19 cellular contexts compared by ENCODE assay signal in the genomic region with DNA sequence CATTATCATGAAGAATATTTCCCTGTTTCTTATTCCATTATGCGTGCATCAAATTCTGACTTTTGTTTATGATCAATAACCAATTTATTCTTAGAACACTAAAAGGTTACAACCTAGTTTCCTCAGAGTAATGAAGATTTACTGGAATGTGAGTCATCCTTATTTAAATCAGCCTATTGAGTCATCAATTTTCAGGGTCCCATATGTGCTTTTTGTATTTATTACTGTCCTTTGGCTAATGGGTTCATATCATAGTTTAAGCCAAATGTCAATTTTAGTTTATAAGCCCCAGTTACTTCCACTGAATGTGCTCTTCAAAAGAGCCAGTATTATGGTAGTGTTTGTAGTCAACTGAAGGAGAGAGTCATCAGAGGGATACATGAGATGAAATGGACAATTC.
DNase-seq lines count a peak whose midpoint lies in the region; ATAC-seq, FAIRE-seq and TF ChIP-seq lines count a peak whose summit lies in the region.
"Had no signal": no experiment of that assay in that cellular context is flagged by ENCODE, and none has a peak within 500 bp of the region (broad histone marks: within the 10 kb centered on the region; RNA-seq: fewer than 3 reads in every experiment).

No MANE protein-coding gene starts in this region.

- no peak overlapping the region for H3K4me3 ChIP-seq in A549
- no peak overlapping the region for H3K4me3 ChIP-seq in GM23248
- no peak overlapping the region for H3K4me3 ChIP-seq in SK-N-SH (ENCODE audit: low read depth in 2 of 2, low read length in 1 of 2)
- H3K4me3 ChIP-seq in fibroblast of lung (replicated peaks in 1 of 4; ENCODE audit: control extremely low read depth in 1 of 4, insufficient read depth in 1 of 4, low read depth in 3 of 4, low read length in 4 of 4): no peak overlapping the region
- H3K4me3 ChIP-seq in thyroid gland (replicated peaks in 1 of 3): no peak overlapping the region
- H3K4me3 ChIP-seq: BLaER1 treated with 17β-estradiol and CSF1 and Interleukin-3, amounts not matched to agents 10 nM and 100 nM had no signal

- no peak overlapping the region for H3K9ac ChIP-seq in GM23248
- H3K9ac ChIP-seq in SK-N-SH: no peak overlapping the region
- no peak overlapping the region for H3K9ac ChIP-seq in fibroblast of lung (ENCODE audit: insufficient read depth, low read length)
- H3K9ac ChIP-seq: BLaER1 treated with 17β-estradiol and CSF1 and Interleukin-3, amounts not matched to agents 10 nM and 100 nM had no signal

- in situ Hi-C loops in GM23248 (cut with MboI): loop anchor here (25.0 kb wide), 2 partner anchors 886 to 1361 kb away; a partner anchor contains a TSS

- TF ChIP-seq CTCF in A549 (IDR thresholded peaks at IDR 0.05) (no peak), SK-N-SH (IDR thresholded peaks at IDR 0.05) (no peak), fibroblast of lung (conservative IDR thresholded peaks at IDR 0.05 in 1 of 2, IDR thresholded peaks at IDR 0.05 in 1 of 2; ENCODE audit: low read depth in 1 of 2, low read length in 2 of 2) (no peak), thyroid gland (IDR thresholded peaks at IDR 0.05) (no peak)

- intact Hi-C loops in thyroid gland (cut with DNase I): no loop called here

- no peaks in the 10 kb centered on the region for H3K9me3 ChIP-seq in A549
- H3K9me3 ChIP-seq in GM23248 (ENCODE audit: low read depth): no peaks in the 10 kb centered on the region
- no peaks in the 10 kb centered on the region for H3K9me3 ChIP-seq in SK-N-SH
- H3K9me3 ChIP-seq in fibroblast of lung (ENCODE audit: control insufficient read depth, insufficient read depth, low read depth, low read length): no peaks in the 10 kb centered on the region
- no peaks in the 10 kb centered on the region for H3K9me3 ChIP-seq in thyroid gland

- H3K27me3 ChIP-seq in GM23248 (replicated peaks; ENCODE audit: insufficient read depth) (no peaks in the 10 kb centered on the region), SK-N-SH (ENCODE audit: insufficient read depth) (no peaks in the 10 kb centered on the region), fibroblast of lung (ENCODE audit: control insufficient read depth, insufficient read depth, low read length) (no peaks in the 10 kb centered on the region), thyroid gland (no peaks in the 10 kb centered on the region)
- H3K27me3 ChIP-seq: BLaER1 treated with 17β-estradiol and CSF1 and Interleukin-3, amounts not matched to agents 10 nM and 100 nM had no signal

- no peak for TF ChIP-seq RAD21 in A549 (conservative IDR thresholded peaks at IDR 0.05 in 1 of 2, IDR thresholded peaks at IDR 0.05 in 1 of 2)
- no peak for TF ChIP-seq RAD21 in SK-N-SH (IDR thresholded peaks at IDR 0.05; ENCODE audit: low read length)

- TF ChIP-seq POLR2A in A549 (IDR thresholded peaks at IDR 0.05; ENCODE audit: low read length) (no peak), thyroid gland (IDR thresholded peaks at IDR 0.05) (no peak)

- no peak for TF ChIP-seq EP300 in A549 (IDR thresholded peaks at IDR 0.05)
- no peak for TF ChIP-seq EP300 in SK-N-SH (IDR thresholded peaks at IDR 0.05; ENCODE audit: borderline replicate concordance in 1 of 2, low read depth in 1 of 2, low read length in 1 of 2)

- ATAC-seq in A549 (no peak), GM18867 (IDR thresholded peaks at IDR 0.05; ENCODE audit: unreplicated experiment) (no peak)
- ATAC-seq: HCT116 had no signal

- POLR2A ChIA-PET in A549 (lab: Yijun Ruan, JAX): no interaction called here
- POLR2A ChIA-PET in SK-N-SH (lab: Yijun Ruan, JAX): no interaction called here

- H2AFZ ChIP-seq in GM23248 (no peak overlapping the region), SK-N-SH (ENCODE audit: low read depth) (peak overlapping the region; percentile 45; the same call in 1 of the 2 replicates), fibroblast of lung (ENCODE audit: low read length) (no peak overlapping the region)

- 94% methylated on average over 1 of the region's 1 CpG for WGBS in A549 (ENCODE audit: missing lambda C conversion rate)
- 4 to 32% methylated on average over 1 of the region's 1 CpG for WGBS in GM23248 (ENCODE audit: low coverage in 1 of 2, low lambda C conversion rate in 2 of 2, missing lambda C conversion rate in 2 of 2), 2 experiments
- WGBS in SK-N-SH (ENCODE audit: low lambda C conversion rate): 78% methylated on average over 1 of the region's 1 CpG
- WGBS in thyroid gland, 2 donors: 89 to 95% methylated on average over 1 of the region's 1 CpG

- DNase-seq in A549 (ENCODE audit: low read depth in 1 of 2, low spot score in 1 of 2) (no peak), GM23248 (peak; percentile 31), SK-N-SH (no peak), fibroblast of lung (ENCODE audit: low read depth in 2 of 2) (peak; percentile 24 to 49), thyroid gland (no peak), NCI-H226 (no peak)
- DNase-seq in activated CD4-positive, alpha-beta T cell treated with anti-CD3 and anti-CD28 coated beads for 48 hours: no peak
- DNase-seq: Calu3; CD4-positive, alpha-beta T cell; DMS153; DND-41; KBM-7 had no signal

- H3K9me2 ChIP-seq in GM23248 (ENCODE audit: insufficient read depth) (no peaks in the 10 kb centered on the region), SK-N-SH (no peaks in the 10 kb centered on the region)

- H3K36me3 ChIP-seq in GM23248 (ENCODE audit: low read depth): no peaks in the 10 kb centered on the region
- no peaks in the 10 kb centered on the region for H3K36me3 ChIP-seq in SK-N-SH (replicated peaks in 1 of 2; ENCODE audit: control insufficient read depth in 1 of 2, insufficient read depth in 2 of 2, low read length in 1 of 2)
- H3K36me3 ChIP-seq in fibroblast of lung (ENCODE audit: control insufficient read depth, insufficient read depth, low read length): no peaks in the 10 kb centered on the region
- H3K36me3 ChIP-seq in thyroid gland: no peaks in the 10 kb centered on the region
- H3K36me3 ChIP-seq: BLaER1 treated with 17β-estradiol and CSF1 and Interleukin-3, amounts not matched to agents 10 nM and 100 nM had no signal

- H3K4me2 ChIP-seq in A549: no peak overlapping the region
- no peak overlapping the region for H3K4me2 ChIP-seq in GM23248 (ENCODE audit: unreplicated experiment)
- H3K4me2 ChIP-seq in SK-N-SH: no peak overlapping the region
- no peak overlapping the region for H3K4me2 ChIP-seq in fibroblast of lung (ENCODE audit: extremely low read depth, insufficient read depth, low read length)
- H3K4me2 ChIP-seq: BLaER1 treated with 17β-estradiol and CSF1 and Interleukin-3, amounts not matched to agents 10 nM and 100 nM had no signal

- FAIRE-seq in A549 (lab: Jason Lieb, UNC): no peak
- FAIRE-seq: GM12891, GM19239, H1 had no signal

- H4K20me1 ChIP-seq in GM23248 (ENCODE audit: insufficient read depth): no peaks in the 10 kb centered on the region
- H4K20me1 ChIP-seq in SK-N-SH (ENCODE audit: insufficient read depth): no peaks in the 10 kb centered on the region
- no peaks in the 10 kb centered on the region for H4K20me1 ChIP-seq in fibroblast of lung (ENCODE audit: control insufficient read depth, extremely low read depth, insufficient read depth, low read length)
- H4K20me1 ChIP-seq: BLaER1 treated with 17β-estradiol and CSF1 and Interleukin-3, amounts not matched to agents 10 nM and 100 nM had no signal

- CTCF ChIA-PET in A549 (lab: Yijun Ruan, JAX) (no interaction called here), SK-N-SH (lab: Yijun Ruan, JAX) (no interaction called here)

- H3F3A ChIP-seq in GM23248 (ENCODE audit: insufficient read depth): no peaks in the 10 kb centered on the region
- H3F3A ChIP-seq in SK-N-SH (replicated peaks; ENCODE audit: insufficient read depth): no peaks in the 10 kb centered on the region

- H3K79me2 ChIP-seq in GM23248 (ENCODE audit: insufficient read depth): no peaks in the 10 kb centered on the region
- no peaks in the 10 kb centered on the region for H3K79me2 ChIP-seq in SK-N-SH (ENCODE audit: insufficient read depth)
- no peaks in the 10 kb centered on the region for H3K79me2 ChIP-seq in fibroblast of lung (ENCODE audit: control insufficient read depth, insufficient read depth, low read length)

- H3K27ac ChIP-seq in A549 (no peak overlapping the region), GM23248 (no peak overlapping the region), SK-N-SH (ENCODE audit: low read depth in 2 of 2, low read length in 1 of 2) (no peak overlapping the region), fibroblast of lung (ENCODE audit: insufficient read depth, low read length) (no peak overlapping the region), thyroid gland (no peak overlapping the region)
- H3K27ac ChIP-seq: 22Rv1; BLaER1 treated with 17β-estradiol and CSF1 and Interleukin-3, amounts not matched to agents 10 nM and 100 nM had no signal

- H3K4me1 ChIP-seq in A549 (no peaks in the 10 kb centered on the region), GM23248 (ENCODE audit: insufficient read depth) (no peaks in the 10 kb centered on the region; the same call in none of the 2 replicates), SK-N-SH (ENCODE audit: control insufficient read depth in 1 of 2, insufficient read depth in 2 of 2, low read depth in 1 of 2, low read length in 1 of 2) (no peaks in the 10 kb centered on the region), fibroblast of lung (ENCODE audit: control insufficient read depth, extremely low read depth, insufficient read depth, low read length) (no peaks in the 10 kb centered on the region), thyroid gland (no peaks in the 10 kb centered on the region)
- H3K4me1 ChIP-seq: BLaER1 treated with 17β-estradiol and CSF1 and Interleukin-3, amounts not matched to agents 10 nM and 100 nM had no signal

TF ChIP-seq in A549, 52 proteins besides CTCF, POLR2A, EP300 and RAD21 (continues in another document):
- no peak for TF ChIP-seq KDM1A (IDR thresholded peaks at IDR 0.05; ENCODE audit: low read depth)

TF ChIP-seq in SK-N-SH, 30 proteins besides CTCF, POLR2A, EP300 and RAD21:
- TF ChIP-seq, protein P1, sequence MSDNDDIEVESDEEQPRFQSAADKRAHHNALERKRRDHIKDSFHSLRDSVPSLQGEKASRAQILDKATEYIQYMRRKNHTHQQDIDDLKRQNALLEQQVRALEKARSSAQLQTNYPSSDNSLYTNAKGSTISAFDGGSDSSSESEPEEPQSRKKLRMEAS (IDR thresholded peaks at IDR 0.05; ENCODE audit: low read depth): no peak
- TF ChIP-seq JUND (IDR thresholded peaks at IDR 0.05) (peak; percentile 46), FOSL2 (IDR thresholded peaks at IDR 0.05; ENCODE audit: borderline replicate concordance, low read depth) (peak; percentile 25; the same call in 1 of the 2 replicates)

Comparison
In these comparisons a context has a peak if more than half of its experiments do, and no peak if none do; other contexts are left out.
1. DNase-seq: peak in GM23248 (single experiment) and fibroblast of lung (2 of 2); none in A549 (0 of 2), SK-N-SH (single experiment), thyroid gland (0 of 2), NCI-H226 (single experiment) and activated CD4-positive, alpha-beta T cell treated with anti-CD3 and anti-CD28 coated beads for 48 hours (single experiment).